Comparison of ENCODE assay signal across 20 cellular contexts in genomic region chr17:69344939-69345338, GRCh38.
"Had no signal": no experiment of that assay in that cellular context is flagged by ENCODE, and none has a peak within 500 bp of the region (broad histone marks: within the 10 kb centered on the region; RNA-seq: fewer than 3 reads in every experiment).

No MANE protein-coding gene starts in this region.

- FAIRE-seq: islet of Langerhans had no signal

- H3K36me3 Mint-ChIP-seq: activated naive CD8-positive, alpha-beta T cell; memory B cell had no signal

- H3K4me1 ChIP-seq: esophagus squamous epithelium, left lung, prostate gland had no signal

- H3K27ac ChIP-seq: brain microvascular endothelial cell, esophagus squamous epithelium, heart left ventricle, left lung, prostate gland, thoracic aorta had no signal

- ATAC-seq: heart left ventricle; left lung; stimulated activated naive CD8-positive, alpha-beta T cell treated with anti-CD3 and anti-CD28 coated beads, Interleukin-15, amount 100 ng/mL, for 72 hours had no signal

- H3K9me3 Mint-ChIP-seq: memory B cell; stimulated activated naive CD8-positive, alpha-beta T cell treated with anti-CD3 and anti-CD28 coated beads, Interleukin-15, amount 100 ng/mL, for 72 hours had no signal

- H3K9me3 ChIP-seq: esophagus squamous epithelium, left lung, prostate gland, thoracic aorta had no signal

- H3K36me3 ChIP-seq: brain microvascular endothelial cell, esophagus squamous epithelium, heart left ventricle, left lung, prostate gland, thoracic aorta had no signal

- H3K4me1 Mint-ChIP-seq: memory B cell; stimulated activated naive CD8-positive, alpha-beta T cell treated with anti-CD3 and anti-CD28 coated beads, Interleukin-15, amount 100 ng/mL, for 72 hours had no signal

- H3K27me3 Mint-ChIP-seq: stimulated activated naive CD8-positive, alpha-beta T cell treated with anti-CD3 and anti-CD28 coated beads, Interleukin-15, amount 100 ng/mL, for 72 hours had no signal

- H3K27ac Mint-ChIP-seq: activated naive CD8-positive, alpha-beta T cell; memory B cell; nephron; stimulated activated naive CD8-positive, alpha-beta T cell treated with anti-CD3 and anti-CD28 coated beads, Interleukin-15, amount 100 ng/mL, for 72 hours had no signal

- H3K4me3 ChIP-seq: esophagus squamous epithelium, heart left ventricle, left lung, prostate gland, thoracic aorta had no signal

- DNase-seq: activated CD4-positive, alpha-beta T cell treated with anti-CD3 and anti-CD28 coated beads, Interleukin-2, amount 50 U/mL, for 1 hour; activated CD4-positive, CD25-positive, alpha-beta regulatory T cell; activated effector memory CD4-positive, alpha-beta T cell treated with anti-CD3 and anti-CD28 coated beads, Interleukin-2, amount 50 U/mL, for 16 hours; brain microvascular endothelial cell; cerebellar nuclear complex; esophagus squamous epithelium; foreskin melanocyte; heart left ventricle; left lung; occipital lobe; stimulated activated CD4-positive, alpha-beta T cell treated with anti-CD3 and anti-CD28 coated beads, Interleukin-15, amount 100 ng/mL, for 24 hours; stimulated activated CD4-positive, alpha-beta T cell treated with anti-CD3 and anti-CD28 coated beads, Interleukin-4, amount 100 ng/mL, for 4 hours; stimulated activated naive CD8-positive, alpha-beta T cell treated with anti-CD3 and anti-CD28 coated beads, Interleukin-15, amount 100 ng/mL, for 72 hours; T-helper 2 cell had no signal

- H3K4me3 Mint-ChIP-seq: activated naive CD8-positive, alpha-beta T cell; memory B cell; nephron; stimulated activated naive CD8-positive, alpha-beta T cell treated with anti-CD3 and anti-CD28 coated beads, Interleukin-15, amount 100 ng/mL, for 72 hours had no signal

- H3K27me3 ChIP-seq: brain microvascular endothelial cell, esophagus squamous epithelium, heart left ventricle, left lung had no signal
